Comparison of ENCODE assay signal across 26 cellular contexts in the genomic region with DNA sequence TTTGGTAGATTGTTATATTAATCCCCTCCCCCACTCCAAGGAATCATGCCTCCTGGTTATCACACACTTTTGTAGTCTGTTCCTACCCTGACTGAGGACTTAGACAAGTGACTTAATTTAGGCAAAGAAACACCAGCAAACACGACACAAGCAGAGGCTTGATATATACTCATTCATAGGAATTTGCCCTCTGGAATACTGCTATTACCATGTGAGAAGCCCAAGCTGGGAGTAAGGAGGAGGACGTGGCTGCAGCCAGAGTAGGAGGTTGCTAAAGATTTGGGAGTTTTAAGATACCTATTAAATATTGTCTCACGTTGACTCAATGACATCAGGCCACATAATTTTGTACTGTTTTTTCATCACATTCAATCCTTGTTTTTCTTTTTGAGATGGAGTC.
"Had no signal": no experiment of that assay in that cellular context is flagged by ENCODE, and none has a peak within 500 bp of the region (broad histone marks: within the 10 kb centered on the region; RNA-seq: fewer than 3 reads in every experiment).

No MANE protein-coding gene starts in this region.

- H3K4me1 ChIP-seq: SJSA1 had no signal

- DNase-seq: activated CD4-positive, alpha-beta memory T cell treated with anti-CD3 and anti-CD28 coated beads for 36 hours; activated CD4-positive, alpha-beta T cell treated with anti-CD3 and anti-CD28 coated beads, Interleukin-2, amount 10 ng/mL, durations not matched to agents 7 days and 5 days; activated CD4-positive, CD25-positive, alpha-beta regulatory T cell; activated CD8-positive, alpha-beta memory T cell treated with anti-CD3 and anti-CD28 coated beads for 24 hours; activated effector memory CD4-positive, alpha-beta T cell treated with anti-CD3 and anti-CD28 coated beads, Interleukin-2, amount 50 U/mL, for 16 hours; activated naive CD4-positive, alpha-beta T cell treated with Interleukin-2 at 50 U/mL for 16 hours; activated naive CD8-positive, alpha-beta T cell treated with anti-CD3 and anti-CD28 coated beads, Interleukin-2, amount 50 U/mL, for 24 hours; activated T-cell treated with anti-CD3 and anti-CD28 coated beads, Interleukin-2, amount 50 U/mL, for 4 hours; amniotic stem cell; caudate nucleus; Kasumi-1; KBM-7; NCI-H1417; NCI-H1930; NCI-H2171; NCI-H345; NCI-H510A; NCI-H526 treated with DMSO at 0.1 percent for 48 hours; NK-92 treated with Interleukin-12 subunit alpha and Interleukin-12 subunit beta, amount 100 ng/mL, for 24 hours; PC-3; SHP77; SW 1271 had no signal

- H3K27ac ChIP-seq: SJSA1 had no signal

- H3K4me1 Mint-ChIP-seq: activated CD4-positive, alpha-beta T cell treated with anti-CD3 and anti-CD28 coated beads, Interleukin-2, amount 10 ng/mL, durations not matched to agents 7 days and 5 days; activated naive CD8-positive, alpha-beta T cell treated with anti-CD3 and anti-CD28 coated beads, Interleukin-2, amount 50 U/mL, for 24 hours had no signal

- H3K4me3 ChIP-seq: SJSA1 had no signal

- H3K27ac Mint-ChIP-seq: activated CD4-positive, alpha-beta memory T cell treated with anti-CD3 and anti-CD28 coated beads for 36 hours; activated CD4-positive, alpha-beta T cell treated with anti-CD3 and anti-CD28 coated beads, Interleukin-2, amount 10 ng/mL, durations not matched to agents 7 days and 5 days; activated naive CD4-positive, alpha-beta T cell treated with anti-CD3 and anti-CD28 coated beads, Interleukin-2, amount 50 U/mL, for 72 hours; activated naive CD8-positive, alpha-beta T cell treated with anti-CD3 and anti-CD28 coated beads, Interleukin-2, amount 50 U/mL, for 24 hours; T-helper 1 cell treated with Interleukin-12 subunit alpha and Interleukin-12 subunit beta and Interleukin-4 antibody, amounts not matched to agents 30 μg/mL and 1 μg/mL, for 36 hours had no signal

- ATAC-seq: activated naive CD4-positive, alpha-beta T cell treated with anti-CD3 and anti-CD28 coated beads, Interleukin-2, amount 50 U/mL, for 72 hours; activated naive CD8-positive, alpha-beta T cell treated with anti-CD3 and anti-CD28 coated beads, Interleukin-2, amount 50 U/mL, for 24 hours; activated T-cell treated with anti-CD3 and anti-CD28 coated beads, Interleukin-2, amount 50 U/mL, for 4 hours; PC-3; SK-N-SH treated with all-trans-retinoic acid at 6 μM for 48 hours had no signal

- H3K4me3 Mint-ChIP-seq: activated CD4-positive, alpha-beta memory T cell treated with anti-CD3 and anti-CD28 coated beads for 36 hours; activated CD4-positive, alpha-beta T cell treated with anti-CD3 and anti-CD28 coated beads, Interleukin-2, amount 10 ng/mL, durations not matched to agents 7 days and 5 days; activated naive CD8-positive, alpha-beta T cell treated with anti-CD3 and anti-CD28 coated beads, Interleukin-2, amount 50 U/mL, for 24 hours; activated T-cell treated with anti-CD3 and anti-CD28 coated beads, Interleukin-2, amount 50 U/mL, for 4 hours; T-helper 1 cell treated with Interleukin-12 subunit alpha and Interleukin-12 subunit beta and Interleukin-4 antibody, amounts not matched to agents 30 μg/mL and 1 μg/mL, for 36 hours had no signal

- H3K36me3 Mint-ChIP-seq: activated CD4-positive, alpha-beta memory T cell treated with anti-CD3 and anti-CD28 coated beads for 36 hours; activated naive CD4-positive, alpha-beta T cell treated with anti-CD3 and anti-CD28 coated beads, Interleukin-2, amount 50 U/mL, for 72 hours had no signal

- H3K36me3 ChIP-seq: SJSA1 had no signal

- H3K27me3 Mint-ChIP-seq: activated CD4-positive, alpha-beta memory T cell treated with anti-CD3 and anti-CD28 coated beads for 36 hours; activated CD4-positive, alpha-beta T cell treated with anti-CD3 and anti-CD28 coated beads, Interleukin-2, amount 10 ng/mL, durations not matched to agents 7 days and 5 days; activated naive CD8-positive, alpha-beta T cell treated with anti-CD3 and anti-CD28 coated beads, Interleukin-2, amount 50 U/mL, for 24 hours had no signal

- H3K9me3 ChIP-seq: SJSA1 had no signal

- H3K9me3 Mint-ChIP-seq: activated CD4-positive, alpha-beta memory T cell treated with anti-CD3 and anti-CD28 coated beads for 36 hours; activated CD4-positive, alpha-beta T cell treated with anti-CD3 and anti-CD28 coated beads, Interleukin-2, amount 10 ng/mL, durations not matched to agents 7 days and 5 days; activated naive CD4-positive, alpha-beta T cell treated with anti-CD3 and anti-CD28 coated beads, Interleukin-2, amount 50 U/mL, for 72 hours; activated naive CD8-positive, alpha-beta T cell treated with anti-CD3 and anti-CD28 coated beads, Interleukin-2, amount 50 U/mL, for 24 hours; activated T-cell treated with anti-CD3 and anti-CD28 coated beads, Interleukin-2, amount 50 U/mL, for 4 hours; T-helper 1 cell treated with Interleukin-12 subunit alpha and Interleukin-12 subunit beta and Interleukin-4 antibody, amounts not matched to agents 30 μg/mL and 1 μg/mL, for 36 hours had no signal
